13 cellular contexts compared by ENCODE assay signal in the genomic region with DNA sequence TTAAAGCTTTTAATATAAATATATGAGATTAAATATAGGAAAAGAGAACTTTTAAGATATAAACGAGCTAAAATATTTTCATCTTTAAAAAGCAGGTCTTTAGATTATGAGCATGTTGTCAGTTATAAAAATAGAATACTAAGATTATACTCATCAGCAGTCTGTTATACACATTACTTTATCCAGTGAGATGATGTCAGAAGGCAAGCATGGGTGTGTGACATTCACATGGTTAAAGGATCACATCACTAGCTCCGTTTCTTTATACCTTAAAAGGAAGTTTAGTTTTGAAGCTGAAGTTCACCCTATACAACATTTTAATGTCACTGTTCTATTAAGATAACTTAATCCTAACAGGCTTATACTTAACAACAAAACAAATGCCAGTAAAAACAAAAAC. TPM values are rescaled to one million over a fixed set of nuclear protein-coding genes. Genes with fewer than 3 reads are reported as not detected.
DNase-seq lines count a peak whose midpoint lies in the region; ATAC-seq and TF ChIP-seq lines count a peak whose summit lies in the region.
"Had no signal": no experiment of that assay in that cellular context is flagged by ENCODE, and none has a peak within 500 bp of the region (broad histone marks: within the 10 kb centered on the region; RNA-seq: fewer than 3 reads in every experiment).

No MANE protein-coding gene starts in this region.

- H3K27ac ChIP-seq in SK-N-SH (ENCODE audit: low read depth in 2 of 2, low read length in 1 of 2) (peak overlapping the region in 1 of 2 experiments; percentile 73; a peak in 3 of 4 replicates), psoas muscle (peak overlapping the region; percentile 96)
- H3K27ac ChIP-seq: lower lobe of right lung had no signal

- H3K9me3 ChIP-seq in SK-N-SH (no peaks in the 10 kb centered on the region), psoas muscle (no peaks in the 10 kb centered on the region)
- H3K9me3 ChIP-seq: right lobe of liver had no signal

- peaks cover 23% of the 10 kb centered on the region for H3F3A ChIP-seq in SK-N-SH (replicated peaks; ENCODE audit: insufficient read depth)

- H3K36me3 Mint-ChIP-seq in CD14-positive monocyte: peaks cover 37 to 51% of the 10 kb centered on the region in 2 donors

- no peak overlapping the region for H3K27ac Mint-ChIP-seq in CD14-positive monocyte

- ATAC-seq in psoas muscle (peak; percentile 93 to 97 (median 95)), GM18909 (IDR thresholded peaks at IDR 0.05; ENCODE audit: poor library complexity, unreplicated experiment) (no peak)

- H3K4me3 Mint-ChIP-seq in CD14-positive monocyte: no peak overlapping the region

- peaks cover 11 to 22% (median 18%) of the 10 kb centered on the region in 7 donors for H3K9me3 Mint-ChIP-seq in CD14-positive monocyte

- no peaks in the 10 kb centered on the region for H4K20me1 ChIP-seq in SK-N-SH (ENCODE audit: insufficient read depth)

- CTCF ChIA-PET in SK-N-SH (lab: Yijun Ruan, JAX): interaction anchor here (0.7 to 1.1 kb wide), 2 partner anchors 16 to 67 kb away, joined by 3 to 4 read pairs; no protein-coding TSS in a partner anchor

- peaks cover 12% of the 10 kb centered on the region; the same call in 1 of the 2 replicates for H3K79me2 ChIP-seq in SK-N-SH (ENCODE audit: insufficient read depth)

- TF ChIP-seq RAD21 in SK-N-SH (IDR thresholded peaks at IDR 0.05; ENCODE audit: low read length): no peak

- 32% methylated on average over 2 of the region's 2 CpGs for WGBS in SK-N-SH (ENCODE audit: low lambda C conversion rate)
- 6 to 10% (median 8%) methylated on average over 2 of the region's 2 CpGs for WGBS in psoas muscle, 3 donors

- POLR2A ChIA-PET in SK-N-SH (lab: Yijun Ruan, JAX): no interaction called here

- DNase-seq in AG09309 (ENCODE audit: low read depth) (peak; percentile 17), SK-N-SH (no peak), foreskin fibroblast (peak; percentile 75 to 86), psoas muscle (no peak), CD14-positive monocyte (ENCODE audit: low spot score) (no peak), NCI-H524 (lab: John Stamatoyannopoulos, UW) (no peak), NCI-H1694 (lab: John Stamatoyannopoulos, UW) (no peak)
- DNase-seq: activated CD4-positive, CD25-positive, alpha-beta regulatory T cell treated with anti-CD3 and anti-CD28 coated beads, Interleukin-2, amount 50 U/mL, for 72 hours; activated gamma-delta T cell; lower lobe of right lung; NCI-H2107; right lobe of liver had no signal

- no peak overlapping the region for H3K4me2 ChIP-seq in SK-N-SH

- TF ChIP-seq CTCF in AG09309 (IDR thresholded peaks at IDR 0.05; ENCODE audit: control insufficient read depth, insufficient read depth, low read depth, low read length, missing control alignments): no peak
- TF ChIP-seq CTCF in SK-N-SH (IDR thresholded peaks at IDR 0.05): no peak
- no peak for TF ChIP-seq CTCF in foreskin fibroblast (IDR thresholded peaks at IDR 0.05; ENCODE audit: low read depth, low read length)
- no peak for TF ChIP-seq CTCF in psoas muscle (IDR thresholded peaks at IDR 0.05)
- no peak for TF ChIP-seq CTCF in CD14-positive monocyte (IDR thresholded peaks at IDR 0.05)

- H3K9me2 ChIP-seq in SK-N-SH: no peaks in the 10 kb centered on the region

- H2AFZ ChIP-seq in SK-N-SH (ENCODE audit: low read depth): no peak overlapping the region

- H3K4me3 ChIP-seq in AG09309 (ENCODE audit: control insufficient read depth, low read depth, low read length) (no peak overlapping the region), SK-N-SH (ENCODE audit: low read depth in 2 of 2, low read length in 1 of 2) (no peak overlapping the region), foreskin fibroblast (ENCODE audit: low read depth in 1 of 2, low read length in 2 of 2) (no peak overlapping the region), psoas muscle (peak overlapping the region; percentile 9)
- H3K4me3 ChIP-seq: lower lobe of right lung, right lobe of liver had no signal

- intact Hi-C loops in psoas muscle (cut with DNase I): loop anchor here in 1 of 2 donors (2.0 kb wide), 1 partner anchor 60 kb away; a partner anchor contains a TSS
- intact Hi-C loops in CD14-positive monocyte (cut with micrococcal nuclease): no loop called here

- H3K4me1 Mint-ChIP-seq in CD14-positive monocyte: peaks cover 16% of the 10 kb centered on the region

- H3K27me3 Mint-ChIP-seq in CD14-positive monocyte (ENCODE audit: low read depth in 3 of 3): peaks cover 0 to 2% (median 0%) of the 10 kb centered on the region in 3 donors

- peaks cover 0 to 16% of the 10 kb centered on the region in 2 experiments; a peak in 3 of 4 replicates for H3K4me1 ChIP-seq in SK-N-SH (ENCODE audit: control insufficient read depth in 1 of 2, insufficient read depth in 2 of 2, low read depth in 1 of 2, low read length in 1 of 2)
- peaks cover 41% of the 10 kb centered on the region for H3K4me1 ChIP-seq in psoas muscle

- TF ChIP-seq EP300 in SK-N-SH (IDR thresholded peaks at IDR 0.05; ENCODE audit: borderline replicate concordance in 1 of 2, low read depth in 1 of 2, low read length in 1 of 2): no peak

- H3K27me3 ChIP-seq in SK-N-SH (ENCODE audit: insufficient read depth) (no peaks in the 10 kb centered on the region), psoas muscle (ENCODE audit: insufficient read depth in 3 of 3, low read length in 2 of 3) (no peaks in the 10 kb centered on the region)
- H3K27me3 ChIP-seq: right lobe of liver had no signal

- H3K36me3 ChIP-seq in SK-N-SH (replicated peaks in 1 of 2; ENCODE audit: control insufficient read depth in 1 of 2, insufficient read depth in 2 of 2, low read length in 1 of 2) (peaks cover 3 to 32% of the 10 kb centered on the region in 2 experiments), psoas muscle (ENCODE audit: insufficient read depth in 1 of 2, low read depth in 1 of 2) (peaks cover 0 to 7% of the 10 kb centered on the region in 2 donors)
- H3K36me3 ChIP-seq: right lobe of liver had no signal

- H3K9ac ChIP-seq in SK-N-SH: no peak overlapping the region

TF ChIP-seq in SK-N-SH, 30 proteins besides CTCF, POLR2A, EP300 and RAD21:
- TF ChIP-seq, protein P1, sequence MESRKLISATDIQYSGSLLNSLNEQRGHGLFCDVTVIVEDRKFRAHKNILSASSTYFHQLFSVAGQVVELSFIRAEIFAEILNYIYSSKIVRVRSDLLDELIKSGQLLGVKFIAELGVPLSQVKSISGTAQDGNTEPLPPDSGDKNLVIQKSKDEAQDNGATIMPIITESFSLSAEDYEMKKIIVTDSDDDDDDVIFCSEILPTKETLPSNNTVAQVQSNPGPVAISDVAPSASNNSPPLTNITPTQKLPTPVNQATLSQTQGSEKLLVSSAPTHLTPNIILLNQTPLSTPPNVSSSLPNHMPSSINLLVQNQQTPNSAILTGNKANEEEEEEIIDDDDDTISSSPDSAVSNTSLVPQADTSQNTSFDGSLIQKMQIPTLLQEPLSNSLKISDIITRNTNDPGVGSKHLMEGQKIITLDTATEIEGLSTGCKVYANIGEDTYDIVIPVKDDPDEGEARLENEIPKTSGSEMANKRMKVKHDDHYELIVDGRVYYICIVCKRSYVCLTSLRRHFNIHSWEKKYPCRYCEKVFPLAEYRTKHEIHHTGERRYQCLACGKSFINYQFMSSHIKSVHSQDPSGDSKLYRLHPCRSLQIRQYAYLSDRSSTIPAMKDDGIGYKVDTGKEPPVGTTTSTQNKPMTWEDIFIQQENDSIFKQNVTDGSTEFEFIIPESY (IDR thresholded peaks at IDR 0.05; ENCODE audit: borderline replicate concordance, low read depth): no peak
- peak; percentile 57; the same call in 1 of the 2 replicates for TF ChIP-seq MEF2A (IDR thresholded peaks at IDR 0.05; ENCODE audit: borderline replicate concordance, low read depth)

RNA-seq across cellular contexts. Expression of a gene that starts 59.7 kb away (rescaled TPM):
- polyA plus RNA-seq in SK-N-SH (2012; rRNA removed): 1.6 and 2.6 TPM in 2 replicates
- polyA plus RNA-seq in SK-N-SH (2012; cell fraction: cytosol; rRNA removed): 1.8 and 1.9 TPM in 2 replicates
- 3.3 and 9.0 TPM in 2 replicates for polyA plus RNA-seq in SK-N-SH (2012; cell fraction: nucleus; rRNA removed)
- 10 to 100 TPM; 34.0 to 46.7 (median 41.0) TPM for total RNA-seq in psoas muscle
- polyA plus RNA-seq in psoas muscle: 1 to 10 TPM; 2.7 to 9.5 (median 6.4) TPM
- polyA plus RNA-seq in CD14-positive monocyte: 1 to 10 TPM; 3.5 to 7.0 TPM

Comparison
In these comparisons a context has a peak if more than half of its experiments do, and no peak if none do; other contexts are left out.
1. DNase-seq: peak in AG09309 (single experiment) and foreskin fibroblast (2 of 2); none in SK-N-SH (single experiment), psoas muscle (0 of 2), CD14-positive monocyte (single experiment), NCI-H524 (0 of 2) and NCI-H1694 (single experiment).